ENCODE assay signal across 1 cellular context in the genomic region with DNA sequence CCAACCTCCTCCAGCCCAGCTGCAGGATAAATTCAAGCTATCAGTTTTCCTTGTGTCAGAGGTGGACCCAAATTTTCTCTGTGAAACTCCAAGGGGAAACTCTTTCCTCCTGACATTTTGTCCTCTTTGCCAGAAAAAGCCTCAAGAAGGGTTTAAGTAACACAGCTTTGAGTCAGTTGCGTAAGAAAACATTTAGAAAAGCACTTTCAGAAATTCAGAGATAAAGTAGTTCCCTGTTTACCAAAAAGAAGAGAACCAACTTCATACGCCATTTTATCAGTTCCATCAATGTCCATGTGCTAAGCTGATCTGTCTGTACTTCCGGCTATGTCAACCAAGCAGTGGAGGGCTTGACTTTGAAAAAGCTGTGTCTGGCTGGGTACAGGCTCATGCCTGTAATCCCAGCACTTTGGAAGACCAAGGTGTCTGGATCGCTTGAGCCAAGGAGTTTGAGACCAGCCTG.
TF ChIP-seq lines count a peak whose summit lies in the region.

No MANE protein-coding gene starts in this region.

TF ChIP-seq in K562, 482 proteins besides CTCF, POLR2A, EP300 and RAD21 (continued from another document and continues in another):
- TF ChIP-seq PTBP1 (IDR thresholded peaks at IDR 0.05; ENCODE audit: low read depth, low read length) (no peak), FOXP1 (CRISPR knock-in tag; IDR thresholded peaks at IDR 0.05) (no peak), CBFA2T2 (conservative IDR thresholded peaks at IDR 0.05) (no peak), CHCHD3 (CRISPR knock-in tag; IDR thresholded peaks at IDR 0.05) (0 out of 2 replicates have a peak, but pooled peaks have one; percentile 55), MYBL2 (IDR thresholded peaks at IDR 0.05; ENCODE audit: low read depth) (no peak), MYBL2 (CRISPR knock-in tag; IDR thresholded peaks at IDR 0.05; ENCODE audit: borderline replicate concordance) (no peak), JUNB (CRISPR knock-in tag; conservative IDR thresholded peaks at IDR 0.05) (no peak), ZNF274 (IDR thresholded peaks at IDR 0.05; ENCODE audit: borderline replicate concordance, low read depth, low read length) (no peak), SRSF7 (optimal IDR thresholded peaks at IDR 0.05; ENCODE audit: low read depth, low read length) (no peak), ZFPM2 (CRISPR knock-in tag; IDR thresholded peaks at IDR 0.05) (no peak), MIER1 (IDR thresholded peaks at IDR 0.05; ENCODE audit: low read depth) (no peak), ZNF146 (CRISPR knock-in tag; IDR thresholded peaks at IDR 0.05; ENCODE audit: unreplicated experiment) (no peak), ATF7 (IDR thresholded peaks at IDR 0.05) (no peak), RBM34 (IDR thresholded peaks at IDR 0.05; ENCODE audit: borderline replicate concordance, insufficient read depth, low read length) (no peak), IRF2 (CRISPR knock-in tag; IDR thresholded peaks at IDR 0.05) (no peak), KAT2B (IDR thresholded peaks at IDR 0.05; ENCODE audit: low read depth, low read length) (no peak), CHD1 (IDR thresholded peaks at IDR 0.05; ENCODE audit: low read length) (no peak), STAG1 (CRISPR knock-in tag; IDR thresholded peaks at IDR 0.05; ENCODE audit: borderline replicate concordance) (no peak), ZNF707 (CRISPR knock-in tag; conservative IDR thresholded peaks at IDR 0.05) (no peak), ZNF354B (CRISPR knock-in tag; IDR thresholded peaks at IDR 0.05) (no peak), MAFF (IDR thresholded peaks at IDR 0.05; ENCODE audit: low read length) (no peak), ZNF212 (CRISPR knock-in tag; IDR thresholded peaks at IDR 0.05) (no peak), COPS2 (conservative IDR thresholded peaks at IDR 0.05) (no peak), ZNF143 (CRISPR knock-in tag; IDR thresholded peaks at IDR 0.05) (no peak)
- TF ChIP-seq, protein P1, sequence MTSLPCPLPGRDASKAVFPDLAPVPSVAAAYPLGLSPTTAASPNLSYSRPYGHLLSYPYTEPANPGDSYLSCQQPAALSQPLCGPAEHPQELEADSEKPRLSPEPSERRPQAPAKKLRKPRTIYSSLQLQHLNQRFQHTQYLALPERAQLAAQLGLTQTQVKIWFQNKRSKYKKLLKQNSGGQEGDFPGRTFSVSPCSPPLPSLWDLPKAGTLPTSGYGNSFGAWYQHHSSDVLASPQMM (CRISPR knock-in tag; IDR thresholded peaks at IDR 0.05): no peak
- TF ChIP-seq, protein P2, sequence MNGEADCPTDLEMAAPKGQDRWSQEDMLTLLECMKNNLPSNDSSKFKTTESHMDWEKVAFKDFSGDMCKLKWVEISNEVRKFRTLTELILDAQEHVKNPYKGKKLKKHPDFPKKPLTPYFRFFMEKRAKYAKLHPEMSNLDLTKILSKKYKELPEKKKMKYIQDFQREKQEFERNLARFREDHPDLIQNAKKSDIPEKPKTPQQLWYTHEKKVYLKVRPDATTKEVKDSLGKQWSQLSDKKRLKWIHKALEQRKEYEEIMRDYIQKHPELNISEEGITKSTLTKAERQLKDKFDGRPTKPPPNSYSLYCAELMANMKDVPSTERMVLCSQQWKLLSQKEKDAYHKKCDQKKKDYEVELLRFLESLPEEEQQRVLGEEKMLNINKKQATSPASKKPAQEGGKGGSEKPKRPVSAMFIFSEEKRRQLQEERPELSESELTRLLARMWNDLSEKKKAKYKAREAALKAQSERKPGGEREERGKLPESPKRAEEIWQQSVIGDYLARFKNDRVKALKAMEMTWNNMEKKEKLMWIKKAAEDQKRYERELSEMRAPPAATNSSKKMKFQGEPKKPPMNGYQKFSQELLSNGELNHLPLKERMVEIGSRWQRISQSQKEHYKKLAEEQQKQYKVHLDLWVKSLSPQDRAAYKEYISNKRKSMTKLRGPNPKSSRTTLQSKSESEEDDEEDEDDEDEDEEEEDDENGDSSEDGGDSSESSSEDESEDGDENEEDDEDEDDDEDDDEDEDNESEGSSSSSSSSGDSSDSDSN (IDR thresholded peaks at IDR 0.05; ENCODE audit: borderline replicate concordance in 1 of 2, low read depth in 2 of 2, low read length in 2 of 2): no peak
- TF ChIP-seq, protein P3, sequence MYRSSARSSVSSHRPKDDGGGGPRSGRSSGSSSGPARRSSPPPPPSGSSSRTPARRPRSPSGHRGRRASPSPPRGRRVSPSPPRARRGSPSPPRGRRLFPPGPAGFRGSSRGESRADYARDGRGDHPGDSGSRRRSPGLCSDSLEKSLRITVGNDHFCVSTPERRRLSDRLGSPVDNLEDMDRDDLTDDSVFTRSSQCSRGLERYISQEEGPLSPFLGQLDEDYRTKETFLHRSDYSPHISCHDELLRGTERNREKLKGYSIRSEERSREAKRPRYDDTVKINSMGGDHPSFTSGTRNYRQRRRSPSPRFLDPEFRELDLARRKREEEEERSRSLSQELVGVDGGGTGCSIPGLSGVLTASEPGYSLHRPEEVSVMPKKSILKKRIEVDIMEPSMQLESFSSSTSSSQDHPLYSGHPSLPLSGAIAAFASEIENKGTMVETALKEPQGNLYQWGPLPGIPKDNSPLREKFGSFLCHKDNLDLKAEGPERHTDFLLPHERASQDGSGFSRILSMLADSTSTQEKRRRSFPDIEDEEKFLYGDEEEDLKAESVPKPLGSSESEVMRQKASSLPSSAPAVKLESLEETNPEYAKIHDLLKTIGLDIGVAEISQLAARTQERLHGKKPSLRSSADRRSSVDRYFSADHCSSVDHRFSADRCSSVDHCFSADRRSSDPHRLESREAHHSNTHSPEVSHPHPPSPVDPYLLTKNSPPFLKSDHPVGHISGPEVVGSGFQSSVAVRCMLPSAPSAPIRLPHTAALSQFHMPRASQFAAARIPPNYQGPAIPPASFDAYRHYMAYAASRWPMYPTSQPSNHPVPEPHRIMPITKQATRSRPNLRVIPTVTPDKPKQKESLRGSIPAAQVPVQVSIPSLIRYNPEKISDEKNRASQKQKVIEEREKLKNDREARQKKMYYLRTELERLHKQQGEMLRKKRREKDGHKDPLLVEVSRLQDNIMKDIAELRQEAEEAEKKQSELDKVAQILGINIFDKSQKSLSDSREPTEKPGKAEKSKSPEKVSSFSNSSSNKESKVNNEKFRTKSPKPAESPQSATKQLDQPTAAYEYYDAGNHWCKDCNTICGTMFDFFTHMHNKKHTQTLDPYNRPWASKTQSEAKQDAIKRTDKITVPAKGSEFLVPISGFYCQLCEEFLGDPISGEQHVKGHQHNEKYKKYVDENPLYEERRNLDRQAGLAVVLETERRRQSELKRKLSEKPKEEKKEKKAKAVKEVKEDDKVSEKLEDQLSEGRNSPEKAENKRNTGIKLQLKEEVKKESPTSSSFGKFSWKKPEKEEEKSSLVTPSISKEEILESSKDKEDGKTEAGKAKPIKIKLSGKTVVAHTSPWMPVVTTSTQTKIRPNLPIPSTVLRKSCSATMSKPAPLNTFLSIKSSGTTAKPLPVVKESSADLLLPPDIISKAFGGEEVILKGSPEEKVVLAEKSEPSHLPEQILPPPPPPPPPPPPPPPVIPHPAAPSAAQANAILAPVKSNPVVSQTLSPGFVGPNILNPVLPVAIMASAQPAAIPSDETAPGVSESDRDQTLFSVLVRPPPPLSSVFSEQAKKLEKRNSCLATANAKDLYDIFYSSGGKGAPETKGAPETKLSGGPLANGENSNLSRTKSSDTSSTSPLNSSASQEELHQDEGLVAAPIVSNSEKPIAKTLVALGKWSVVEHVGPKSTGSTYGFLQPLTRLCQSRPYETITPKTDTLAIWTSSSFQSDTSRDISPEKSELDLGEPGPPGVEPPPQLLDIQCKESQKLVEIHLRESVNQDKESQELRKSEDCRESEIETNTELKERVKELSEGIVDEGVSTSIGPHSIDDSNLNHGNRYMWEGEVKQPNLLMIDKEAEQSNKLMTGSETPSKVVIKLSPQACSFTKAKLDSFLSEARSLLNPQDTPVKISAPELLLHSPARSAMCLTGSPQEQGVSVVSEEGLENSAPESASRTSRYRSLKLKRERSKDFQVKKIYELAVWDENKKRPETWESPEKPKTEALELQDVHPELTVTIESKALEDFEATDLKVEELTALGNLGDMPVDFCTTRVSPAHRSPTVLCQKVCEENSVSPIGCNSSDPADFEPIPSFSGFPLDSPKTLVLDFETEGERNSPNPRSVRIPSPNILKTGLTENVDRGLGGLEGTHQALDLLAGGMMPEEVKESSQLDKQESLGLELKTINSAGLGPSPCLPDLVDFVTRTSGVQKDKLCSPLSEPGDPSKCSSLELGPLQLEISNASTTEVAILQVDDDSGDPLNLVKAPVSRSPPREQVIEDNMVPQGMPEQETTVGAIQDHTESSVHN (IDR thresholded peaks at IDR 0.05; ENCODE audit: borderline replicate concordance in 1 of 2, low read depth in 1 of 2): no peak
- TF ChIP-seq, protein P4, sequence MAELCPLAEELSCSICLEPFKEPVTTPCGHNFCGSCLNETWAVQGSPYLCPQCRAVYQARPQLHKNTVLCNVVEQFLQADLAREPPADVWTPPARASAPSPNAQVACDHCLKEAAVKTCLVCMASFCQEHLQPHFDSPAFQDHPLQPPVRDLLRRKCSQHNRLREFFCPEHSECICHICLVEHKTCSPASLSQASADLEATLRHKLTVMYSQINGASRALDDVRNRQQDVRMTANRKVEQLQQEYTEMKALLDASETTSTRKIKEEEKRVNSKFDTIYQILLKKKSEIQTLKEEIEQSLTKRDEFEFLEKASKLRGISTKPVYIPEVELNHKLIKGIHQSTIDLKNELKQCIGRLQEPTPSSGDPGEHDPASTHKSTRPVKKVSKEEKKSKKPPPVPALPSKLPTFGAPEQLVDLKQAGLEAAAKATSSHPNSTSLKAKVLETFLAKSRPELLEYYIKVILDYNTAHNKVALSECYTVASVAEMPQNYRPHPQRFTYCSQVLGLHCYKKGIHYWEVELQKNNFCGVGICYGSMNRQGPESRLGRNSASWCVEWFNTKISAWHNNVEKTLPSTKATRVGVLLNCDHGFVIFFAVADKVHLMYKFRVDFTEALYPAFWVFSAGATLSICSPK (IDR thresholded peaks at IDR 0.05; ENCODE audit: borderline replicate concordance): no peak
- TF ChIP-seq, protein P5, sequence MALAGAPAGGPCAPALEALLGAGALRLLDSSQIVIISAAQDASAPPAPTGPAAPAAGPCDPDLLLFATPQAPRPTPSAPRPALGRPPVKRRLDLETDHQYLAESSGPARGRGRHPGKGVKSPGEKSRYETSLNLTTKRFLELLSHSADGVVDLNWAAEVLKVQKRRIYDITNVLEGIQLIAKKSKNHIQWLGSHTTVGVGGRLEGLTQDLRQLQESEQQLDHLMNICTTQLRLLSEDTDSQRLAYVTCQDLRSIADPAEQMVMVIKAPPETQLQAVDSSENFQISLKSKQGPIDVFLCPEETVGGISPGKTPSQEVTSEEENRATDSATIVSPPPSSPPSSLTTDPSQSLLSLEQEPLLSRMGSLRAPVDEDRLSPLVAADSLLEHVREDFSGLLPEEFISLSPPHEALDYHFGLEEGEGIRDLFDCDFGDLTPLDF (CRISPR knock-in tag; IDR thresholded peaks at IDR 0.05): no peak
- TF ChIP-seq, protein P6, sequence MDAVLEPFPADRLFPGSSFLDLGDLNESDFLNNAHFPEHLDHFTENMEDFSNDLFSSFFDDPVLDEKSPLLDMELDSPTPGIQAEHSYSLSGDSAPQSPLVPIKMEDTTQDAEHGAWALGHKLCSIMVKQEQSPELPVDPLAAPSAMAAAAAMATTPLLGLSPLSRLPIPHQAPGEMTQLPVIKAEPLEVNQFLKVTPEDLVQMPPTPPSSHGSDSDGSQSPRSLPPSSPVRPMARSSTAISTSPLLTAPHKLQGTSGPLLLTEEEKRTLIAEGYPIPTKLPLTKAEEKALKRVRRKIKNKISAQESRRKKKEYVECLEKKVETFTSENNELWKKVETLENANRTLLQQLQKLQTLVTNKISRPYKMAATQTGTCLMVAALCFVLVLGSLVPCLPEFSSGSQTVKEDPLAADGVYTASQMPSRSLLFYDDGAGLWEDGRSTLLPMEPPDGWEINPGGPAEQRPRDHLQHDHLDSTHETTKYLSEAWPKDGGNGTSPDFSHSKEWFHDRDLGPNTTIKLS (IDR thresholded peaks at IDR 0.05; ENCODE audit: borderline replicate concordance, low read depth): no peak
- TF ChIP-seq, protein P7, sequence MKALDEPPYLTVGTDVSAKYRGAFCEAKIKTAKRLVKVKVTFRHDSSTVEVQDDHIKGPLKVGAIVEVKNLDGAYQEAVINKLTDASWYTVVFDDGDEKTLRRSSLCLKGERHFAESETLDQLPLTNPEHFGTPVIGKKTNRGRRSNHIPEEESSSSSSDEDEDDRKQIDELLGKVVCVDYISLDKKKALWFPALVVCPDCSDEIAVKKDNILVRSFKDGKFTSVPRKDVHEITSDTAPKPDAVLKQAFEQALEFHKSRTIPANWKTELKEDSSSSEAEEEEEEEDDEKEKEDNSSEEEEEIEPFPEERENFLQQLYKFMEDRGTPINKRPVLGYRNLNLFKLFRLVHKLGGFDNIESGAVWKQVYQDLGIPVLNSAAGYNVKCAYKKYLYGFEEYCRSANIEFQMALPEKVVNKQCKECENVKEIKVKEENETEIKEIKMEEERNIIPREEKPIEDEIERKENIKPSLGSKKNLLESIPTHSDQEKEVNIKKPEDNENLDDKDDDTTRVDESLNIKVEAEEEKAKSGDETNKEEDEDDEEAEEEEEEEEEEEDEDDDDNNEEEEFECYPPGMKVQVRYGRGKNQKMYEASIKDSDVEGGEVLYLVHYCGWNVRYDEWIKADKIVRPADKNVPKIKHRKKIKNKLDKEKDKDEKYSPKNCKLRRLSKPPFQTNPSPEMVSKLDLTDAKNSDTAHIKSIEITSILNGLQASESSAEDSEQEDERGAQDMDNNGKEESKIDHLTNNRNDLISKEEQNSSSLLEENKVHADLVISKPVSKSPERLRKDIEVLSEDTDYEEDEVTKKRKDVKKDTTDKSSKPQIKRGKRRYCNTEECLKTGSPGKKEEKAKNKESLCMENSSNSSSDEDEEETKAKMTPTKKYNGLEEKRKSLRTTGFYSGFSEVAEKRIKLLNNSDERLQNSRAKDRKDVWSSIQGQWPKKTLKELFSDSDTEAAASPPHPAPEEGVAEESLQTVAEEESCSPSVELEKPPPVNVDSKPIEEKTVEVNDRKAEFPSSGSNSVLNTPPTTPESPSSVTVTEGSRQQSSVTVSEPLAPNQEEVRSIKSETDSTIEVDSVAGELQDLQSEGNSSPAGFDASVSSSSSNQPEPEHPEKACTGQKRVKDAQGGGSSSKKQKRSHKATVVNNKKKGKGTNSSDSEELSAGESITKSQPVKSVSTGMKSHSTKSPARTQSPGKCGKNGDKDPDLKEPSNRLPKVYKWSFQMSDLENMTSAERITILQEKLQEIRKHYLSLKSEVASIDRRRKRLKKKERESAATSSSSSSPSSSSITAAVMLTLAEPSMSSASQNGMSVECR (CRISPR knock-in tag; IDR thresholded peaks at IDR 0.05): no peak
- TF ChIP-seq, protein P8, sequence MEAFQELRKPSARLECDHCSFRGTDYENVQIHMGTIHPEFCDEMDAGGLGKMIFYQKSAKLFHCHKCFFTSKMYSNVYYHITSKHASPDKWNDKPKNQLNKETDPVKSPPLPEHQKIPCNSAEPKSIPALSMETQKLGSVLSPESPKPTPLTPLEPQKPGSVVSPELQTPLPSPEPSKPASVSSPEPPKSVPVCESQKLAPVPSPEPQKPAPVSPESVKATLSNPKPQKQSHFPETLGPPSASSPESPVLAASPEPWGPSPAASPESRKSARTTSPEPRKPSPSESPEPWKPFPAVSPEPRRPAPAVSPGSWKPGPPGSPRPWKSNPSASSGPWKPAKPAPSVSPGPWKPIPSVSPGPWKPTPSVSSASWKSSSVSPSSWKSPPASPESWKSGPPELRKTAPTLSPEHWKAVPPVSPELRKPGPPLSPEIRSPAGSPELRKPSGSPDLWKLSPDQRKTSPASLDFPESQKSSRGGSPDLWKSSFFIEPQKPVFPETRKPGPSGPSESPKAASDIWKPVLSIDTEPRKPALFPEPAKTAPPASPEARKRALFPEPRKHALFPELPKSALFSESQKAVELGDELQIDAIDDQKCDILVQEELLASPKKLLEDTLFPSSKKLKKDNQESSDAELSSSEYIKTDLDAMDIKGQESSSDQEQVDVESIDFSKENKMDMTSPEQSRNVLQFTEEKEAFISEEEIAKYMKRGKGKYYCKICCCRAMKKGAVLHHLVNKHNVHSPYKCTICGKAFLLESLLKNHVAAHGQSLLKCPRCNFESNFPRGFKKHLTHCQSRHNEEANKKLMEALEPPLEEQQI (IDR thresholded peaks at IDR 0.05): no peak
